ENCODE assay signal across 29 cellular contexts in genomic region chrX:123088930-123089329, GRCh38.
"Had no signal": no experiment of that assay in that cellular context is flagged by ENCODE, and none has a peak within 500 bp of the region (broad histone marks: within the 10 kb centered on the region; RNA-seq: fewer than 3 reads in every experiment).

No MANE protein-coding gene starts in this region.

- H3K27ac ChIP-seq: ascending aorta, brain microvascular endothelial cell, coronary artery, gastrocnemius medialis, heart left ventricle, VCaP had no signal

- H3K4me3 ChIP-seq: ascending aorta, coronary artery, gastrocnemius medialis, heart left ventricle had no signal

- H3K9me3 ChIP-seq: gastrocnemius medialis had no signal

- ATAC-seq: activated naive CD4-positive, alpha-beta T cell treated with anti-CD3 and anti-CD28 coated beads, Interleukin-2, amount 50 U/mL, for 72 hours; activated T-cell treated with anti-CD3 and anti-CD28 coated beads, Interleukin-2, amount 50 U/mL, for 72 hours; gastrocnemius medialis; heart left ventricle; WTC11 had no signal

- DNase-seq: activated CD4-positive, alpha-beta memory T cell treated with anti-CD3 and anti-CD28 coated beads, Interleukin-2, amount 10 ng/mL, durations not matched to agents 7 days and 5 days; activated CD4-positive, alpha-beta T cell treated with anti-CD3 and anti-CD28 coated beads for 1 hour; activated CD4-positive, alpha-beta T cell treated with anti-CD3 and anti-CD28 coated beads for 4 hours; activated CD4-positive, alpha-beta T cell treated with anti-CD3 and anti-CD28 coated beads, Interleukin-2, amount 10 ng/mL, durations not matched to agents 7 days and 5 days; activated CD4-positive, alpha-beta T cell treated with anti-CD3 and anti-CD28 coated beads, Interleukin-2, amount 50 U/mL, for 4 hours; activated CD8-positive, alpha-beta memory T cell treated with anti-CD3 and anti-CD28 coated beads, Interleukin-2, amount 50 U/mL, for 48 hours; activated gamma-delta T cell; activated naive CD4-positive, alpha-beta T cell; activated naive CD4-positive, alpha-beta T cell treated with anti-CD3 and anti-CD28 coated beads, Interleukin-2, amount 10 ng/mL, durations not matched to agents 7 days and 5 days; activated naive CD8-positive, alpha-beta T cell treated with anti-CD3 and anti-CD28 coated beads, Interleukin-2, amount 10 ng/mL, durations not matched to agents 7 days and 5 days; activated T-cell treated with anti-CD3 and anti-CD28 coated beads for 4 hours; activated T-cell treated with anti-CD3 and anti-CD28 coated beads, Interleukin-2, amount 50 U/mL, for 24 hours; activated T-cell treated with anti-CD3 and anti-CD28 coated beads, Interleukin-2, amount 50 U/mL, for 72 hours; brain microvascular endothelial cell; dermis blood vessel endothelial cell; effector CD8-positive, alpha-beta T cell; gastrocnemius medialis; glutamatergic neuron; heart left ventricle; T-helper 2 cell had no signal

- FAIRE-seq: bronchial epithelial cell, endometrium, endothelial cell of umbilical vein, TTC549 had no signal

- H3K4me1 ChIP-seq: ascending aorta, gastrocnemius medialis, heart left ventricle had no signal

- H3K27me3 ChIP-seq: ascending aorta, brain microvascular endothelial cell, gastrocnemius medialis had no signal

- H3K36me3 ChIP-seq: ascending aorta, brain microvascular endothelial cell, gastrocnemius medialis, heart left ventricle had no signal
